ENCODE assay signal across 10 cellular contexts in the genomic region with DNA sequence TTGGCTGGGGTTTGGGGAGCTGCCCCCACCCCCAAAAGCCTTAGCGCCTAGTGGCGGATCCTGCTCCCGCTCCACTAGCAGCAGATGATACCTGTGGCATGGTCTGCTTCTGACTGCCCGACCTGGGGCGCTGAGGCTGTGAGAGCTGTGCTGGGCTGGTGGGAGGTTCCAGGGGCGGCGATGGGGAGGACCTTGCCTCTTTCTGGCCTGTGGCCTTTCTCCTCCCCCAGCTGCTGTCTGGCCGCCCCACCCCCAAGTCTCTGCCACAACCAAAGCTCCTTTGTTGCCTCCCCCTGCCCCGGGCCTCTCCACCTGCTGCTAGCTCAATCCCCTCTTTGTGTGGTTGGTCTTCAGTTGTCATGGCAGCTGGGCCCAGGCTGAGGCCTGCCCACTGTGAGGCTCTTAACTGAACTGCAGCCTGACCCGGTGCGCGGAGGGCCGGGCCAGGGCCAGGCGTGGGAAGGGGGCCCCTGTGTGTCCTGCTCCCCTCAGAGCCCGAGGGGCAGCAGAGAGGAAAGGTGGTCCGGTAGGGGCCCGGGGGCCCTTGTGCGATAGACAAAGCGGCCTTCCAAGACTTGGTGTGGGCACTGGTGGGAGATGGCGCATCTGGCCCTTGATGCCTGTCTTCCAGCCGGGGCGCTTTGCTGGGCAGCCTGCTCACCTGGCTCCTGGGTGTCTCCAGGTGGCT. TPM values are rescaled to one million over a fixed set of nuclear protein-coding genes. Genes with fewer than 3 reads are reported as not detected.
DNase-seq lines count a peak whose midpoint lies in the region; ATAC-seq and TF ChIP-seq lines count a peak whose summit lies in the region.
"Had no signal": no experiment of that assay in that cellular context is flagged by ENCODE, and none has a peak within 500 bp of the region (broad histone marks: within the 10 kb centered on the region; RNA-seq: fewer than 3 reads in every experiment).

No MANE protein-coding gene starts in this region.

- H3K4me3 Mint-ChIP-seq in brain: peak overlapping the region; percentile 76 to 85 (median 79)
- no peak overlapping the region for H3K4me3 Mint-ChIP-seq in activated T-helper 1 cell treated with anti-CD3 and anti-CD28 coated beads, Interleukin-12 subunit alpha, Interleukin-12 subunit beta, Interleukin-2, Interleukin-4 antibody, amounts not matched to agents 30 ng/mL and 10 ng/mL and 1 ng/mL, durations not matched to agents 14 hours and 24 hours and 36 hours
- H3K4me3 Mint-ChIP-seq in CD8-positive, alpha-beta memory T cell: peak overlapping the region in 1 of 7 donors; percentile 84

- TF ChIP-seq CTCF in brain (conservative IDR thresholded peaks at IDR 0.05) (no peak), mucosa of descending colon (IDR thresholded peaks at IDR 0.05) (no peak)

- peaks cover 85% of the 10 kb centered on the region for H3K4me1 Mint-ChIP-seq in brain
- peaks cover 27% of the 10 kb centered on the region for H3K4me1 Mint-ChIP-seq in activated T-helper 1 cell treated with anti-CD3 and anti-CD28 coated beads, Interleukin-12 subunit alpha, Interleukin-12 subunit beta, Interleukin-2, Interleukin-4 antibody, amounts not matched to agents 30 ng/mL and 10 ng/mL and 1 ng/mL, durations not matched to agents 14 hours and 24 hours and 36 hours (ENCODE audit: low read depth)
- H3K4me1 Mint-ChIP-seq in CD8-positive, alpha-beta memory T cell: peaks cover 11 to 22% (median 17%) of the 10 kb centered on the region in 3 donors

- ATAC-seq in mucosa of descending colon (peak; percentile 57), GM18505 (IDR thresholded peaks at IDR 0.05; ENCODE audit: unreplicated experiment) (no peak), HG02571 (IDR thresholded peaks at IDR 0.05; ENCODE audit: unreplicated experiment) (no peak)

- peaks cover 44% of the 10 kb centered on the region for H3K4me1 ChIP-seq in mucosa of descending colon (ENCODE audit: low read depth)
- H3K4me1 ChIP-seq in CD8-positive, alpha-beta memory T cell (ENCODE audit: insufficient read depth, low read length): peaks cover 9% of the 10 kb centered on the region

- H3K9me3 ChIP-seq in mucosa of descending colon: no peaks in the 10 kb centered on the region
- H3K9me3 ChIP-seq in CD8-positive, alpha-beta memory T cell (ENCODE audit: low read length): no peaks in the 10 kb centered on the region

- peaks cover 22% of the 10 kb centered on the region for H3K36me3 Mint-ChIP-seq in brain
- peaks cover 9% of the 10 kb centered on the region for H3K36me3 Mint-ChIP-seq in activated T-helper 1 cell treated with anti-CD3 and anti-CD28 coated beads, Interleukin-12 subunit alpha, Interleukin-12 subunit beta, Interleukin-2, Interleukin-4 antibody, amounts not matched to agents 30 ng/mL and 10 ng/mL and 1 ng/mL, durations not matched to agents 14 hours and 24 hours and 36 hours (ENCODE audit: low read depth)
- H3K36me3 Mint-ChIP-seq in CD8-positive, alpha-beta memory T cell: peaks cover 0 to 5% (median 0%) of the 10 kb centered on the region in 3 donors

- POLR2A ChIA-PET in CD8-positive, alpha-beta memory T cell (lab: Charles Lee): no interaction called here

- peak overlapping the region; percentile 95 to 99 (median 96) for H3K27ac Mint-ChIP-seq in brain
- H3K27ac Mint-ChIP-seq in activated T-helper 1 cell treated with anti-CD3 and anti-CD28 coated beads, Interleukin-12 subunit alpha, Interleukin-12 subunit beta, Interleukin-2, Interleukin-4 antibody, amounts not matched to agents 30 ng/mL and 10 ng/mL and 1 ng/mL, durations not matched to agents 14 hours and 24 hours and 36 hours: no peak overlapping the region
- no peak overlapping the region for H3K27ac Mint-ChIP-seq in CD8-positive, alpha-beta memory T cell

- no peak overlapping the region for H3K4me3 ChIP-seq in mucosa of descending colon
- no peak overlapping the region for H3K4me3 ChIP-seq in CD8-positive, alpha-beta memory T cell (ENCODE audit: low read length)

- H3K27me3 ChIP-seq in CD8-positive, alpha-beta memory T cell (ENCODE audit: insufficient read depth, low read length, poor library complexity, severe bottlenecking): no peaks in the 10 kb centered on the region

- no peaks in the 10 kb centered on the region for H3K9me3 Mint-ChIP-seq in brain
- H3K9me3 Mint-ChIP-seq in activated T-helper 1 cell treated with anti-CD3 and anti-CD28 coated beads, Interleukin-12 subunit alpha, Interleukin-12 subunit beta, Interleukin-2, Interleukin-4 antibody, amounts not matched to agents 30 ng/mL and 10 ng/mL and 1 ng/mL, durations not matched to agents 14 hours and 24 hours and 36 hours: no peaks in the 10 kb centered on the region
- no peaks in the 10 kb centered on the region for H3K9me3 Mint-ChIP-seq in CD8-positive, alpha-beta memory T cell

- peak; percentile 96 for DNase-seq in COLO668 (lab: John Stamatoyannopoulos, UW; ENCODE audit: unreplicated experiment)
- DNase-seq in NCI-H1930 (lab: John Stamatoyannopoulos, UW): peak; percentile 68 to 92
- peak; percentile 86 to 90 (median 88) for DNase-seq in mucosa of descending colon
- no peak for DNase-seq in activated T-helper 1 cell treated with anti-CD3 and anti-CD28 coated beads, Interleukin-12 subunit alpha, Interleukin-12 subunit beta, Interleukin-2, Interleukin-4 antibody, amounts not matched to agents 30 ng/mL and 10 ng/mL and 1 ng/mL, durations not matched to agents 14 hours and 24 hours and 36 hours (ENCODE audit: low spot score)
- no peak for DNase-seq in CD8-positive, alpha-beta memory T cell
- DNase-seq: DMS153, NCI-H2171 had no signal

- H3K36me3 ChIP-seq in mucosa of descending colon (ENCODE audit: low read depth): no peaks in the 10 kb centered on the region
- H3K36me3 ChIP-seq in CD8-positive, alpha-beta memory T cell (ENCODE audit: insufficient read depth, low read length): no peaks in the 10 kb centered on the region

- CTCF ChIA-PET in CD8-positive, alpha-beta memory T cell (lab: Charles Lee): interaction anchor here (1.4 kb wide), 1 partner anchor 18 kb away, joined by 3 read pairs; no protein-coding TSS in a partner anchor

- no peak for TF ChIP-seq POLR2A in GM18505 (IDR thresholded peaks at IDR 0.05; ENCODE audit: borderline replicate concordance, extremely low read depth, insufficient read depth, insufficient read length)

- intact Hi-C loops in mucosa of descending colon (cut with DNase I, micrococcal nuclease): no loop called here
- intact Hi-C loops in activated T-helper 1 cell treated with anti-CD3 and anti-CD28 coated beads, Interleukin-12 subunit alpha, Interleukin-12 subunit beta, Interleukin-2, Interleukin-4 antibody, amounts not matched to agents 30 ng/mL and 10 ng/mL and 1 ng/mL, durations not matched to agents 14 hours and 24 hours and 36 hours (cut with micrococcal nuclease): no loop called here

- no peak overlapping the region for H3K27ac ChIP-seq in CD8-positive, alpha-beta memory T cell (ENCODE audit: low read depth, low read length)

- peaks cover 7% of the 10 kb centered on the region for H3K27me3 Mint-ChIP-seq in brain
- H3K27me3 Mint-ChIP-seq in activated T-helper 1 cell treated with anti-CD3 and anti-CD28 coated beads, Interleukin-12 subunit alpha, Interleukin-12 subunit beta, Interleukin-2, Interleukin-4 antibody, amounts not matched to agents 30 ng/mL and 10 ng/mL and 1 ng/mL, durations not matched to agents 14 hours and 24 hours and 36 hours (ENCODE audit: insufficient read depth): no peaks in the 10 kb centered on the region
- peaks cover 0 to 4% of the 10 kb centered on the region in 2 donors for H3K27me3 Mint-ChIP-seq in CD8-positive, alpha-beta memory T cell

RNA-seq across cellular contexts. Expression of gene ZNF775, which starts 4.7 kb away (rescaled TPM):
- 23.0 TPM for polyA plus RNA-seq in brain (ENCODE audit: insufficient read depth, low read depth, low replicate concordance)
- 10 to 100 TPM; 10.9 to 11.8 (median 11.3) TPM for total RNA-seq in mucosa of descending colon
- 3.9 and 4.5 TPM in 2 replicates for total RNA-seq in activated T-helper 1 cell treated with anti-CD3 and anti-CD28 coated beads, Interleukin-12 subunit alpha, Interleukin-12 subunit beta, Interleukin-2, Interleukin-4 antibody, amounts not matched to agents 30 ng/mL and 10 ng/mL and 1 ng/mL, durations not matched to agents 14 hours and 24 hours and 36 hours
- total RNA-seq in CD8-positive, alpha-beta memory T cell: 1 to 10 TPM; 6.0 TPM
- 8.7 TPM for polyA plus RNA-seq in CD8-positive, alpha-beta memory T cell

RNA-seq across cellular contexts. Expression of gene REPIN1, which starts 15.2 kb away (rescaled TPM):
- 146 TPM for polyA plus RNA-seq in brain (ENCODE audit: insufficient read depth, low read depth, low replicate concordance)
- total RNA-seq in mucosa of descending colon: 100 to 1,000 TPM; 151 to 228 (median 202) TPM
- total RNA-seq in activated T-helper 1 cell treated with anti-CD3 and anti-CD28 coated beads, Interleukin-12 subunit alpha, Interleukin-12 subunit beta, Interleukin-2, Interleukin-4 antibody, amounts not matched to agents 30 ng/mL and 10 ng/mL and 1 ng/mL, durations not matched to agents 14 hours and 24 hours and 36 hours: 67.2 and 67.4 TPM in 2 replicates
- total RNA-seq in CD8-positive, alpha-beta memory T cell: 10 to 100 TPM; 57.0 to 58.2 TPM
- polyA plus RNA-seq in CD8-positive, alpha-beta memory T cell: 60.8 TPM

RNA-seq across cellular contexts. Expression of gene RARRES2, which starts 42.4 kb away (rescaled TPM):
- 33.0 TPM for polyA plus RNA-seq in brain (ENCODE audit: insufficient read depth, low read depth, low replicate concordance)
- total RNA-seq in mucosa of descending colon: 100 to 1,000 TPM in 1 of 3 donors, 10 to 100 TPM in 2; 82.6 to 202 (median 98.9) TPM
- not detected in 2 replicates for total RNA-seq in activated T-helper 1 cell treated with anti-CD3 and anti-CD28 coated beads, Interleukin-12 subunit alpha, Interleukin-12 subunit beta, Interleukin-2, Interleukin-4 antibody, amounts not matched to agents 30 ng/mL and 10 ng/mL and 1 ng/mL, durations not matched to agents 14 hours and 24 hours and 36 hours
- not detected for total RNA-seq in CD8-positive, alpha-beta memory T cell
- polyA plus RNA-seq in CD8-positive, alpha-beta memory T cell: not detected

Comparison
In these comparisons a context has a peak if more than half of its experiments do, and no peak if none do; other contexts are left out.
1. DNase-seq: peak in COLO668 (single experiment), NCI-H1930 (2 of 2) and mucosa of descending colon (3 of 3); none in activated T-helper 1 cell treated with anti-CD3 and anti-CD28 coated beads, Interleukin-12 subunit alpha, Interleukin-12 subunit beta, Interleukin-2, Interleukin-4 antibody, amounts not matched to agents 30 ng/mL and 10 ng/mL and 1 ng/mL, durations not matched to agents 14 hours and 24 hours and 36 hours (single experiment) and CD8-positive, alpha-beta memory T cell (0 of 5).
2. H3K27ac Mint-ChIP-seq: peak in brain (5 of 5); none in activated T-helper 1 cell treated with anti-CD3 and anti-CD28 coated beads, Interleukin-12 subunit alpha, Interleukin-12 subunit beta, Interleukin-2, Interleukin-4 antibody, amounts not matched to agents 30 ng/mL and 10 ng/mL and 1 ng/mL, durations not matched to agents 14 hours and 24 hours and 36 hours (single experiment) and CD8-positive, alpha-beta memory T cell (0 of 8).
3. RNA of gene RARRES2, which starts 42.4 kb away (total RNA-seq): 82.6 to 202 TPM in mucosa of descending colon; not detected in CD8-positive, alpha-beta memory T cell and not detected in activated T-helper 1 cell treated with anti-CD3 and anti-CD28 coated beads, Interleukin-12 subunit alpha, Interleukin-12 subunit beta, Interleukin-2, Interleukin-4 antibody, amounts not matched to agents 30 ng/mL and 10 ng/mL and 1 ng/mL, durations not matched to agents 14 hours and 24 hours and 36 hours; every median in the first group is over 10 times any median in the second.